ENCODE assay signal across 20 cellular contexts in the genomic region with DNA sequence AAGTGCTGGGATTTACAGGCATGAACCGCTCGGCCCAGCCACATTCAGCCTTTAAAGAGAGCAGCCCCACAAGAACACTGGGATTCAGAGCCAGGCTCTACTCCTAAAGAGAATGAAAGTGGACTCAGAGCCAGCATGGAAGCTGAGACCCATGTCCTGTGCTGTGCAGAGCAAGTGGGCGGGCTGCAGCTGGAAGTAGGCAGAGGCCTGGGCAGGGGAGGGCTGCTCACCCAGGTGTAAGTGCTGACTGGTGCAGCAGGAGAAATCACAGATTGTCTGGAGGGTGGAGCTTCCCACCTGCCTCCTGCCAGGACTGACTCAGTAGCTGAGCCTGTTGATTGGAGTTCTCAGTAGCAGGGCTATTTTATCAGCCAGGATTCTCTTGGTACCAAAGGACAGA.
"Had no signal": no experiment of that assay in that cellular context is flagged by ENCODE, and none has a peak within 500 bp of the region (broad histone marks: within the 10 kb centered on the region; RNA-seq: fewer than 3 reads in every experiment).

No MANE protein-coding gene starts in this region.

- H3K4me3 ChIP-seq: body of pancreas, colonic mucosa, gastroesophageal sphincter, heart right ventricle, lower lobe of right lung, transverse colon had no signal

- ATAC-seq: activated CD8-positive, alpha-beta memory T cell treated with anti-CD3 and anti-CD28 coated beads, Interleukin-2, amount 10 ng/mL, durations not matched to agents 7 days and 5 days; activated T-helper 17 cell treated with anti-CD3 and anti-CD28 coated beads, Interleukin-2, amount 50 U/mL, for 72 hours; body of pancreas; gastroesophageal sphincter; T-cell; WTC11 had no signal

- H3K27me3 ChIP-seq: body of pancreas, colonic mucosa, gastroesophageal sphincter, heart right ventricle, transverse colon had no signal

- H3K36me3 ChIP-seq: colonic mucosa, transverse colon had no signal

- H3K27ac ChIP-seq: body of pancreas, colonic mucosa, gastroesophageal sphincter, heart right ventricle, lower lobe of right lung, transverse colon had no signal

- DNase-seq: activated CD4-positive, alpha-beta memory T cell treated with anti-CD3 and anti-CD28 coated beads, Interleukin-2, amount 10 ng/mL, durations not matched to agents 7 days and 5 days; activated CD4-positive, alpha-beta T cell treated with anti-CD3 and anti-CD28 coated beads for 4 hours; activated CD8-positive, alpha-beta memory T cell treated with anti-CD3 and anti-CD28 coated beads, Interleukin-2, amount 10 ng/mL, durations not matched to agents 7 days and 5 days; activated naive CD4-positive, alpha-beta T cell; activated T-cell treated with anti-CD3 and anti-CD28 coated beads, Interleukin-2, amount 50 U/mL, for 1 hour; body of pancreas; colonic mucosa; erythroblast; heart right ventricle; immature natural killer cell; lower lobe of right lung; retina; stimulated activated CD4-positive, alpha-beta T cell treated with anti-CD3 and anti-CD28 coated beads, Interleukin-12 subunit alpha, Interleukin-12 subunit beta, amount 100 ng/mL, for 4 hours; stimulated activated CD4-positive, alpha-beta T cell treated with anti-CD3 and anti-CD28 coated beads, Interleukin-2, amount 100 ng/mL, for 24 hours; stimulated activated naive CD4-positive, alpha-beta T cell treated with Interleukin-2 at 50 U/mL for 16 hours; T-cell; transverse colon had no signal

- H3K9me3 ChIP-seq: body of pancreas, colonic mucosa, gastroesophageal sphincter, heart right ventricle, lower lobe of right lung, transverse colon had no signal
